ENCODE assay signal across 8 cellular contexts in genomic region chr1:26471498-26472329, GRCh38. TPM values are rescaled to one million over a fixed set of nuclear protein-coding genes. Genes with fewer than 3 reads are reported as not detected.
DNase-seq lines count a peak whose midpoint lies in the region; ATAC-seq, FAIRE-seq and TF ChIP-seq lines count a peak whose summit lies in the region.

No MANE protein-coding gene starts in this region.

- H4K20me1 ChIP-seq in PC-9 (ENCODE audit: insufficient read depth): peaks cover 19% of the 10 kb centered on the region

- H3K4me3 ChIP-seq in PC-9: peak overlapping the region; percentile 75

- peak overlapping the region; percentile 87 to 97 (median 96) for H3K27ac Mint-ChIP-seq in CD14-positive monocyte
- H3K27ac Mint-ChIP-seq in activated naive CD4-positive, alpha-beta T cell treated with anti-CD3 and anti-CD28 coated beads, Interleukin-2, amount 50 U/mL, for 24 hours: peak overlapping the region; percentile 95

- no peaks in the 10 kb centered on the region for H3K9me2 ChIP-seq in PC-9 (ENCODE audit: insufficient read depth)

- no peak overlapping the region for H3K27ac ChIP-seq in PC-9

- H3K36me3 ChIP-seq in PC-9 (ENCODE audit: low read depth): peaks cover 18% of the 10 kb centered on the region

- TF ChIP-seq CTCF in CD14-positive monocyte (IDR thresholded peaks at IDR 0.05) (no peak), PC-9 (conservative IDR thresholded peaks at IDR 0.05) (no peak)

- H3K4me1 Mint-ChIP-seq in CD14-positive monocyte: peaks cover 53% of the 10 kb centered on the region
- peaks cover 46% of the 10 kb centered on the region for H3K4me1 Mint-ChIP-seq in activated naive CD4-positive, alpha-beta T cell treated with anti-CD3 and anti-CD28 coated beads, Interleukin-2, amount 50 U/mL, for 24 hours

- H3K4me3 Mint-ChIP-seq in CD14-positive monocyte: peak overlapping the region; percentile 94 to 96
- peak overlapping the region; percentile 93 for H3K4me3 Mint-ChIP-seq in activated naive CD4-positive, alpha-beta T cell treated with anti-CD3 and anti-CD28 coated beads, Interleukin-2, amount 50 U/mL, for 24 hours

- peaks cover 24% of the 10 kb centered on the region; the same call in 1 of the 2 replicates for H3F3A ChIP-seq in PC-9 (ENCODE audit: insufficient read depth, low read depth)

- CTCF ChIA-PET in PC-9 (lab: Charles Lee): interaction anchor here (0.6 to 1.6 kb wide), 4 partner anchors 11 to 534 kb away, joined by 3 to 14 read pairs (median 8); no protein-coding TSS in a partner anchor

- H3K9me3 Mint-ChIP-seq in CD14-positive monocyte: no peaks in the 10 kb centered on the region
- no peaks in the 10 kb centered on the region for H3K9me3 Mint-ChIP-seq in activated naive CD4-positive, alpha-beta T cell treated with anti-CD3 and anti-CD28 coated beads, Interleukin-2, amount 50 U/mL, for 24 hours

- peak overlapping the region; percentile 39; the same call in 1 of the 2 replicates for H2AFZ ChIP-seq in PC-9

- H3K27me3 Mint-ChIP-seq in CD14-positive monocyte (ENCODE audit: low read depth in 3 of 3): peaks cover 0 to 3% (median 0%) of the 10 kb centered on the region in 3 donors
- no peaks in the 10 kb centered on the region for H3K27me3 Mint-ChIP-seq in activated naive CD4-positive, alpha-beta T cell treated with anti-CD3 and anti-CD28 coated beads, Interleukin-2, amount 50 U/mL, for 24 hours

- peak overlapping the region; percentile 95 for H3K4me2 ChIP-seq in PC-9

- peaks cover 23% of the 10 kb centered on the region for H3K4me1 ChIP-seq in PC-9 (replicated peaks; ENCODE audit: insufficient read depth)

- H3K79me2 ChIP-seq in PC-9 (ENCODE audit: low read depth): peaks cover 18% of the 10 kb centered on the region

- POLR2A ChIA-PET in PC-9 (lab: Charles Lee; ENCODE audit: unreplicated experiment): interaction anchor here (0.7 to 1.0 kb wide), 2 partner anchors 60 to 235 kb away, joined by 3 to 4 read pairs; no protein-coding TSS in a partner anchor

- H3K27me3 ChIP-seq in PC-9 (ENCODE audit: insufficient read depth, low read depth): no peaks in the 10 kb centered on the region

- intact Hi-C loops in CD14-positive monocyte (cut with micrococcal nuclease) (loop anchor here in 1 of 2 donors (2.0 kb wide), 2 partner anchors 29 to 39 kb away; partner anchors contain the start of gene DHDDS), PC-9 (cut with micrococcal nuclease; ENCODE audit: unreplicated experiment) (loop anchor here (1.0 to 2.0 kb wide), 2 partner anchors 39 to 59 kb away; partner anchors contain the start of gene DHDDS), head of caudate nucleus (cut with DNase I) (loop anchor here (5.0 kb wide), 1 partner anchor 39 kb away; the partner anchor contains the start of gene DHDDS)

- peaks cover 51 to 63% of the 10 kb centered on the region in 2 donors for H3K36me3 Mint-ChIP-seq in CD14-positive monocyte
- peaks cover 18% of the 10 kb centered on the region for H3K36me3 Mint-ChIP-seq in activated naive CD4-positive, alpha-beta T cell treated with anti-CD3 and anti-CD28 coated beads, Interleukin-2, amount 50 U/mL, for 24 hours

- BruUV-seq in PC-9 (replicated peaks; lab: Mats Ljungman, UMichigan): TSS peak; percentile 33

- peak; percentile 8 for ATAC-seq in GM19043 (IDR thresholded peaks at IDR 0.05; ENCODE audit: low read depth, unreplicated experiment)

- H3K9me3 ChIP-seq in PC-9 (ENCODE audit: insufficient read depth, low read depth): no peaks in the 10 kb centered on the region

- DNase-seq in CD14-positive monocyte (ENCODE audit: low spot score) (peak; percentile 78), HS-27A (ENCODE audit: low read depth) (peak; percentile 69), PC-9 (peak; percentile 64), head of caudate nucleus (peak in 41 of 42 donors; percentile 10 to 85 (median 53)), occipital lobe (lab: John Stamatoyannopoulos, UW) (peak; percentile 32), urothelium cell line (ENCODE audit: low spot score) (peak; percentile 69)

- no peak for FAIRE-seq in urothelium cell line (lab: Jason Lieb, UNC)

RNA-seq across cellular contexts. Expression of gene HMGN2, which starts 0.5 kb away (rescaled TPM):
- 100 to 1,000 TPM; 555 to 575 TPM for polyA plus RNA-seq in CD14-positive monocyte
- total RNA-seq in PC-9 (2021): 515 and 629 TPM in 2 replicates
- 228 TPM for total RNA-seq in occipital lobe

RNA-seq across cellular contexts. Expression of gene DHDDS, which starts 39.6 kb away (rescaled TPM):
- polyA plus RNA-seq in CD14-positive monocyte: 10 to 100 TPM; 21.3 to 24.0 TPM
- total RNA-seq in PC-9 (2021): 35.4 and 41.4 TPM in 2 replicates
- total RNA-seq in occipital lobe: 27.3 TPM

RNA-seq across cellular contexts. Expression of gene RPS6KA1, which starts 57.8 kb away (rescaled TPM):
- 100 to 1,000 TPM; 188 to 189 TPM for polyA plus RNA-seq in CD14-positive monocyte
- total RNA-seq in PC-9 (2021) (60.5 and 68.5 TPM in 2 replicates), occipital lobe (4.2 TPM)

Comparison
In these comparisons a context has a peak if more than half of its experiments do, and no peak if none do; other contexts are left out.
1. RNA of gene RPS6KA1, which starts 57.8 kb away (total RNA-seq): 60.5 to 68.5 TPM in PC-9; 4.2 TPM in occipital lobe (single experiment); every median in the first group is over 10 times any median in the second.
2. Peak in every context shown above with its lines, with median percentiles within 50 percentile points of each other: DNase-seq.